Comparison of ENCODE assay signal across 19 cellular contexts in genomic region chr1:246001142-246001812, GRCh38.
DNase-seq lines count a peak whose midpoint lies in the region; TF ChIP-seq lines count a peak whose summit lies in the region.
"Had no signal": no experiment of that assay in that cellular context is flagged by ENCODE, and none has a peak within 500 bp of the region (broad histone marks: within the 10 kb centered on the region; RNA-seq: fewer than 3 reads in every experiment).

No MANE protein-coding gene starts in this region.

- no peaks in the 10 kb centered on the region for H3K79me2 ChIP-seq in trophoblast cell (ENCODE audit: control insufficient read depth, insufficient read depth, low read length, poor library complexity)

- no peaks in the 10 kb centered on the region for H3K27me3 ChIP-seq in trophoblast cell (ENCODE audit: insufficient read depth, low read length)
- no peaks in the 10 kb centered on the region for H3K27me3 ChIP-seq in Peyer's patch
- H3K27me3 ChIP-seq: BLaER1 treated with 17β-estradiol and CSF1 and Interleukin-3, amounts not matched to agents 10 nM and 100 nM; esophagus muscularis mucosa; thyroid gland had no signal

- H3K36me3 ChIP-seq in trophoblast cell (ENCODE audit: control insufficient read depth in 1 of 2, insufficient read depth in 2 of 2, low read length in 2 of 2), result no peaks in the 10 kb centered on the region
- H3K36me3 ChIP-seq in Peyer's patch, result no peaks in the 10 kb centered on the region
- H3K36me3 ChIP-seq: BLaER1 treated with 17β-estradiol and CSF1 and Interleukin-3, amounts not matched to agents 10 nM and 100 nM; esophagus muscularis mucosa; thyroid gland had no signal

- no peak overlapping the region for H3K14ac ChIP-seq in trophoblast cell (ENCODE audit: low read length)

- H2BK120ac ChIP-seq in trophoblast cell (ENCODE audit: insufficient read depth, low read length, poor library complexity), result peak overlapping the region; percentile 47

- H2BK5ac ChIP-seq in trophoblast cell (ENCODE audit: low read depth, low read length, poor library complexity), result peak overlapping the region; percentile 9

- H3K4me2 ChIP-seq in trophoblast cell (ENCODE audit: low read length), result no peak overlapping the region
- H3K4me2 ChIP-seq: BLaER1 treated with 17β-estradiol and CSF1 and Interleukin-3, amounts not matched to agents 10 nM and 100 nM had no signal

- no peak overlapping the region for H3K4me3 ChIP-seq in trophoblast cell (ENCODE audit: low read depth, low read length)
- H3K4me3 ChIP-seq in Peyer's patch, result no peak overlapping the region
- H3K4me3 ChIP-seq: BLaER1 treated with 17β-estradiol and CSF1 and Interleukin-3, amounts not matched to agents 10 nM and 100 nM; esophagus muscularis mucosa; thyroid gland had no signal

- no peak overlapping the region for H2AFZ ChIP-seq in trophoblast cell (ENCODE audit: insufficient read depth, low read length, poor library complexity)

- H2BK12ac ChIP-seq in trophoblast cell (ENCODE audit: low read length), result peak overlapping the region; percentile 92

- H4K12ac ChIP-seq in trophoblast cell (ENCODE audit: low read depth, low read length), result no peak overlapping the region

- H3K23ac ChIP-seq in trophoblast cell (ENCODE audit: low read length), result no peak overlapping the region

- H3K79me1 ChIP-seq in trophoblast cell (ENCODE audit: low read length), result peaks cover 29% of the 10 kb centered on the region

- H3K4me1 ChIP-seq in trophoblast cell (ENCODE audit: control insufficient read depth in 1 of 2, insufficient read depth in 2 of 2, low read length in 2 of 2) (peaks cover 12 to 13% of the 10 kb centered on the region in 2 experiments), Peyer's patch (peaks cover 0 to 7% (median 2%) of the 10 kb centered on the region in 4 donors)

- H3K9ac ChIP-seq in trophoblast cell (ENCODE audit: low read length), result no peak overlapping the region
- H3K9ac ChIP-seq: BLaER1 treated with 17β-estradiol and CSF1 and Interleukin-3, amounts not matched to agents 10 nM and 100 nM had no signal

- TF ChIP-seq CTCF in Peyer's patch (IDR thresholded peaks at IDR 0.05), result no peak

- H3K27ac ChIP-seq in trophoblast cell (ENCODE audit: low read depth, low read length) (no peak overlapping the region), Peyer's patch (no peak overlapping the region)
- H3K27ac ChIP-seq: BLaER1 treated with 17β-estradiol and CSF1 and Interleukin-3, amounts not matched to agents 10 nM and 100 nM; esophagus muscularis mucosa; thyroid gland had no signal

- no peak for TF ChIP-seq POLR2A in Peyer's patch (IDR thresholded peaks at IDR 0.05)

- no peak overlapping the region for H3K4ac ChIP-seq in trophoblast cell (ENCODE audit: low read depth, low read length)

- no CpG with 5 or more reads among the region's 9 CpGs for WGBS in trophoblast cell (ENCODE audit: extremely low coverage, insufficient coverage, insufficient read length)

- H4K91ac ChIP-seq in trophoblast cell (ENCODE audit: low read depth, low read length), result peak overlapping the region; percentile 87

- H4K8ac ChIP-seq in trophoblast cell (ENCODE audit: low read depth, low read length), result no peak overlapping the region

- H3K9me3 ChIP-seq in trophoblast cell (ENCODE audit: insufficient read depth, low read depth, low read length) (no peaks in the 10 kb centered on the region), Peyer's patch (no peaks in the 10 kb centered on the region)
- H3K9me3 ChIP-seq: BLaER1 treated with 17β-estradiol and CSF1 and Interleukin-3, amounts not matched to agents 10 nM and 100 nM; thyroid gland had no signal

- peak overlapping the region; percentile 37 for H3K18ac ChIP-seq in trophoblast cell (ENCODE audit: low read length)

- H2AK5ac ChIP-seq in trophoblast cell (ENCODE audit: low read length), result peak overlapping the region; percentile 64

- DNase-seq in NCI-H2171 treated with DMSO at 0.1 percent for 48 hours (lab: John Stamatoyannopoulos, UW) (peak; percentile 7), NCI-H2171 (lab: John Stamatoyannopoulos, UW) (no peak), amniotic epithelial cell (ENCODE audit: low read depth) (peak; percentile 92), fibroblast of peridontal ligament (ENCODE audit: extremely low read depth) (peak; percentile 93), trophoblast cell (no peak), Ammon's horn (ENCODE audit: low spot score) (no peak), Peyer's patch (no peak), activated T-cell treated with anti-CD3 and anti-CD28 coated beads for 4 hours (no peak)
- DNase-seq: 8988T; activated CD4-positive, alpha-beta memory T cell treated with anti-CD3 and anti-CD28 coated beads for 36 hours; activated T-cell treated with anti-CD3 and anti-CD28 coated beads, Interleukin-2, amount 50 U/mL, for 72 hours; caudate nucleus; kidney glomerular epithelial cell; midbrain; NCI-H146; SHP77 treated with DMSO at 0.1 percent for 48 hours; thyroid gland had no signal

Comparison
In these comparisons a context has a peak if more than half of its experiments do, and no peak if none do; other contexts are left out.
1. DNase-seq: peak in NCI-H2171 treated with DMSO at 0.1 percent for 48 hours (single experiment), amniotic epithelial cell (single experiment) and fibroblast of peridontal ligament (single experiment); none in NCI-H2171 (single experiment), trophoblast cell (0 of 2), Ammon's horn (single experiment), Peyer's patch (0 of 3) and activated T-cell treated with anti-CD3 and anti-CD28 coated beads for 4 hours (single experiment).